21 cellular contexts compared by ENCODE assay signal in the genomic region with DNA sequence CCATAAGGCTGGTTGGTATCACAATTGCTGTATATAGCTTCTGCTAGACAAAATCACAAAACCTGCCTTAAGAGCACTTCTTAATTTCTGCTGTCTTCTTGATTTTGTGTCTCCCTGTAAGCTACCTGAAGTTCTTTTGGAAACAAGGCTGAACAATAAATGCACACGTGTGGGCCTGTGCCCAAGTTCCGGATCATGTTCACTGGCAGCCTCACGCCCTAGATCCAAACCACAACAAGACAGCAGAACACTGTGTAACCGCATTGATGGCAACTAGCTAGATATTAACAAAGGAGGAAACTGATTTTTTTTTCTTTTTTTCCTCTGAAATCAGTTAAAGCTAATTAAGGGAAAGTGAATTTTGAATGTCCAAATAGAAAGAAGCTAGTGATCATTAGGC.
A peak's percentile ranks its signal among the peaks of the same experiment; 100 is the strongest.
DNase-seq lines count a peak whose midpoint lies in the region; ATAC-seq and TF ChIP-seq lines count a peak whose summit lies in the region.
"Had no signal": no experiment of that assay in that cellular context is flagged by ENCODE, and none has a peak within 500 bp of the region (broad histone marks: within the 10 kb centered on the region; RNA-seq: fewer than 3 reads in every experiment).

No MANE protein-coding gene starts in this region.

- POLR2A ChIA-PET in naive thymus-derived CD8-positive, alpha-beta T cell (lab: Charles Lee): no interaction called here

- H2BK12ac ChIP-seq in trophoblast cell (ENCODE audit: low read length): no peak overlapping the region

- H3K9ac ChIP-seq in DND-41 (ENCODE audit: low read depth, low read length): no peak overlapping the region
- H3K9ac ChIP-seq in trophoblast cell (ENCODE audit: low read length): no peak overlapping the region
- H3K9ac ChIP-seq: BLaER1 treated with 17β-estradiol and CSF1 and Interleukin-3, amounts not matched to agents 10 nM and 100 nM had no signal

- no peak overlapping the region for H4K12ac ChIP-seq in trophoblast cell (ENCODE audit: low read depth, low read length)

- no peaks in the 10 kb centered on the region for H3K79me1 ChIP-seq in trophoblast cell (ENCODE audit: low read length)

- DNase-seq in DND-41 (peak; percentile 13), T-helper 17 cell (no peak), NCI-H774 (lab: John Stamatoyannopoulos, UW) (no peak), trophoblast cell (no peak)
- no peak for DNase-seq in effector memory CD8-positive, alpha-beta T cell
- DNase-seq in naive thymus-derived CD8-positive, alpha-beta T cell: peak in 2 of 10 donors; percentile 11 to 21
- DNase-seq: DMS79, H7, HFFc6, Karpas-422, MM.1S, NCI-H1092 treated with DMSO at 0.1 percent for 48 hours, NCI-H146, NCI-H2029 treated with DMSO at 0.1 percent for 48 hours, NCI-H446 treated with DMSO at 0.1 percent for 48 hours, SHP77 had no signal

- H3K27me3 Mint-ChIP-seq in T-helper 17 cell: no peaks in the 10 kb centered on the region
- peaks cover 0 to 8% of the 10 kb centered on the region in 2 donors for H3K27me3 Mint-ChIP-seq in effector memory CD8-positive, alpha-beta T cell
- H3K27me3 Mint-ChIP-seq in naive thymus-derived CD8-positive, alpha-beta T cell: peaks cover 0 to 2% (median 0%) of the 10 kb centered on the region in 5 donors
- H3K27me3 Mint-ChIP-seq: IgD-negative memory B cell had no signal

- no peak overlapping the region for H3K27ac Mint-ChIP-seq in T-helper 17 cell
- no peak overlapping the region for H3K27ac Mint-ChIP-seq in effector memory CD8-positive, alpha-beta T cell
- no peak overlapping the region for H3K27ac Mint-ChIP-seq in naive thymus-derived CD8-positive, alpha-beta T cell
- H3K27ac Mint-ChIP-seq: HFFc6 had no signal

- H3K23ac ChIP-seq in trophoblast cell (ENCODE audit: low read length): no peak overlapping the region

- no peaks in the 10 kb centered on the region for H4K20me1 ChIP-seq in DND-41 (ENCODE audit: insufficient read depth, low read length)
- H4K20me1 ChIP-seq: BLaER1 treated with 17β-estradiol and CSF1 and Interleukin-3, amounts not matched to agents 10 nM and 100 nM had no signal

- no peaks in the 10 kb centered on the region for H3K9me3 Mint-ChIP-seq in effector memory CD8-positive, alpha-beta T cell
- no peaks in the 10 kb centered on the region for H3K9me3 Mint-ChIP-seq in naive thymus-derived CD8-positive, alpha-beta T cell
- H3K9me3 Mint-ChIP-seq: HFFc6, IgD-negative memory B cell had no signal

- no peaks in the 10 kb centered on the region for H3K9me3 ChIP-seq in DND-41 (ENCODE audit: insufficient read depth, low read length, severe bottlenecking)
- H3K9me3 ChIP-seq in T-helper 17 cell (ENCODE audit: control insufficient read depth, low read length, poor library complexity, severe bottlenecking): no peaks in the 10 kb centered on the region
- H3K9me3 ChIP-seq in trophoblast cell (ENCODE audit: insufficient read depth, low read depth, low read length): no peaks in the 10 kb centered on the region
- H3K9me3 ChIP-seq: BLaER1 treated with 17β-estradiol and CSF1 and Interleukin-3, amounts not matched to agents 10 nM and 100 nM had no signal

- H2BK120ac ChIP-seq in trophoblast cell (ENCODE audit: insufficient read depth, low read length, poor library complexity): no peak overlapping the region

- no peak overlapping the region for H3K14ac ChIP-seq in trophoblast cell (ENCODE audit: low read length)

- H2AFZ ChIP-seq in DND-41 (ENCODE audit: low read depth, low read length) (no peak overlapping the region), trophoblast cell (ENCODE audit: insufficient read depth, low read length, poor library complexity) (no peak overlapping the region)

- no peak overlapping the region for H3K4ac ChIP-seq in trophoblast cell (ENCODE audit: low read depth, low read length)

- H3K36me3 ChIP-seq in DND-41 (ENCODE audit: insufficient read depth, low read length): no peaks in the 10 kb centered on the region
- no peaks in the 10 kb centered on the region for H3K36me3 ChIP-seq in trophoblast cell (ENCODE audit: control insufficient read depth in 1 of 2, insufficient read depth in 2 of 2, low read length in 2 of 2)
- H3K36me3 ChIP-seq: BLaER1 treated with 17β-estradiol and CSF1 and Interleukin-3, amounts not matched to agents 10 nM and 100 nM had no signal

- peaks cover 10% of the 10 kb centered on the region for H3K4me1 Mint-ChIP-seq in T-helper 17 cell
- H3K4me1 Mint-ChIP-seq in effector memory CD8-positive, alpha-beta T cell (ENCODE audit: low read depth in 2 of 2): peaks cover 0 to 6% of the 10 kb centered on the region in 2 donors
- peaks cover 2 to 8% (median 4%) of the 10 kb centered on the region in 4 donors for H3K4me1 Mint-ChIP-seq in naive thymus-derived CD8-positive, alpha-beta T cell
- H3K4me1 Mint-ChIP-seq: IgD-negative memory B cell had no signal

- TF ChIP-seq CTCF in DND-41 (IDR thresholded peaks at IDR 0.05; ENCODE audit: borderline replicate concordance, extremely low read depth, low read length, poor library complexity, severe bottlenecking): no peak

- peaks cover 18% of the 10 kb centered on the region for H3K36me3 Mint-ChIP-seq in T-helper 17 cell (ENCODE audit: low read depth)
- peaks cover 16% of the 10 kb centered on the region for H3K36me3 Mint-ChIP-seq in effector memory CD8-positive, alpha-beta T cell (ENCODE audit: insufficient read depth)
- peaks cover 4 to 7% (median 5%) of the 10 kb centered on the region in 3 donors for H3K36me3 Mint-ChIP-seq in naive thymus-derived CD8-positive, alpha-beta T cell

- ATAC-seq in DND-41 (ENCODE audit: insufficient read depth, low read depth) (peak; percentile 78), T-helper 17 cell (peak; percentile 76), GM21528 (IDR thresholded peaks at IDR 0.05; ENCODE audit: low FRiP score, unreplicated experiment) (no peak), HG03571 (IDR thresholded peaks at IDR 0.05; ENCODE audit: unreplicated experiment) (no peak)
- ATAC-seq in effector memory CD8-positive, alpha-beta T cell (replicated peaks): peak; percentile 79
- ATAC-seq in naive thymus-derived CD8-positive, alpha-beta T cell: peak; percentile 69 to 76

- H3K18ac ChIP-seq in trophoblast cell (ENCODE audit: low read length): no peak overlapping the region

- H3K4me3 ChIP-seq in DND-41 (ENCODE audit: low read depth in 1 of 2, low read length in 2 of 2): no peak overlapping the region
- no peak overlapping the region for H3K4me3 ChIP-seq in trophoblast cell (ENCODE audit: low read depth, low read length)
- H3K4me3 ChIP-seq: BLaER1 treated with 17β-estradiol and CSF1 and Interleukin-3, amounts not matched to agents 10 nM and 100 nM; SK-N-MC had no signal

- H3K4me1 ChIP-seq in DND-41 (ENCODE audit: insufficient read depth, low read length): no peaks in the 10 kb centered on the region
- H3K4me1 ChIP-seq in trophoblast cell (ENCODE audit: control insufficient read depth in 1 of 2, insufficient read depth in 2 of 2, low read length in 2 of 2): no peaks in the 10 kb centered on the region
- H3K4me1 ChIP-seq: BLaER1 treated with 17β-estradiol and CSF1 and Interleukin-3, amounts not matched to agents 10 nM and 100 nM had no signal

- no peak overlapping the region for H2BK5ac ChIP-seq in trophoblast cell (ENCODE audit: low read depth, low read length, poor library complexity)

- H3K4me3 Mint-ChIP-seq in T-helper 17 cell: no peak overlapping the region
- no peak overlapping the region for H3K4me3 Mint-ChIP-seq in effector memory CD8-positive, alpha-beta T cell
- H3K4me3 Mint-ChIP-seq in naive thymus-derived CD8-positive, alpha-beta T cell: peak overlapping the region in 2 of 10 donors; percentile 17 to 45
- H3K4me3 Mint-ChIP-seq: HFFc6, IgD-negative memory B cell had no signal

- H3K4me2 ChIP-seq in DND-41 (ENCODE audit: insufficient read depth, low read length) (no peak overlapping the region), trophoblast cell (ENCODE audit: low read length) (no peak overlapping the region)
- H3K4me2 ChIP-seq: BLaER1 treated with 17β-estradiol and CSF1 and Interleukin-3, amounts not matched to agents 10 nM and 100 nM had no signal

- H4K8ac ChIP-seq in trophoblast cell (ENCODE audit: low read depth, low read length): no peak overlapping the region

- no peak overlapping the region for H4K91ac ChIP-seq in trophoblast cell (ENCODE audit: low read depth, low read length)

- no CpG with 5 or more reads among the region's 4 CpGs for WGBS in trophoblast cell (ENCODE audit: extremely low coverage, insufficient coverage, insufficient read length)

- H3K27me3 ChIP-seq in DND-41 (ENCODE audit: insufficient read depth, low read length, poor library complexity): peaks cover 4% of the 10 kb centered on the region
- no peaks in the 10 kb centered on the region for H3K27me3 ChIP-seq in trophoblast cell (ENCODE audit: insufficient read depth, low read length)
- H3K27me3 ChIP-seq: BLaER1 treated with 17β-estradiol and CSF1 and Interleukin-3, amounts not matched to agents 10 nM and 100 nM had no signal

- H3K27ac ChIP-seq in DND-41 (ENCODE audit: low read length): no peak overlapping the region
- no peak overlapping the region for H3K27ac ChIP-seq in trophoblast cell (ENCODE audit: low read depth, low read length)
- H3K27ac ChIP-seq: BLaER1 treated with 17β-estradiol and CSF1 and Interleukin-3, amounts not matched to agents 10 nM and 100 nM; SK-N-MC had no signal

- H3K79me2 ChIP-seq in DND-41 (ENCODE audit: insufficient read depth, low read length): no peaks in the 10 kb centered on the region
- H3K79me2 ChIP-seq in trophoblast cell (ENCODE audit: control insufficient read depth, insufficient read depth, low read length, poor library complexity): no peaks in the 10 kb centered on the region

- H2AK5ac ChIP-seq in trophoblast cell (ENCODE audit: low read length): no peak overlapping the region

Comparison
In these comparisons a context has a peak if more than half of its experiments do, and no peak if none do; other contexts are left out.
1. ATAC-seq: peak in DND-41 (single experiment), T-helper 17 cell (single experiment), effector memory CD8-positive, alpha-beta T cell (single experiment) and naive thymus-derived CD8-positive, alpha-beta T cell (2 of 2); none in GM21528 (single experiment) and HG03571 (single experiment).